In genomic region chr11:78038697-78039313, GRCh38 we compare ENCODE assay signal across 1 cellular context.
A peak's percentile ranks its signal among the peaks of the same experiment; 100 is the strongest.
TF ChIP-seq lines count a peak whose summit lies in the region.

No MANE protein-coding gene starts in this region.

TF ChIP-seq in HepG2, 621 proteins besides CTCF, POLR2A, EP300 and RAD21 (continued from another document and continues in another):
- TF ChIP-seq, protein P1, sequence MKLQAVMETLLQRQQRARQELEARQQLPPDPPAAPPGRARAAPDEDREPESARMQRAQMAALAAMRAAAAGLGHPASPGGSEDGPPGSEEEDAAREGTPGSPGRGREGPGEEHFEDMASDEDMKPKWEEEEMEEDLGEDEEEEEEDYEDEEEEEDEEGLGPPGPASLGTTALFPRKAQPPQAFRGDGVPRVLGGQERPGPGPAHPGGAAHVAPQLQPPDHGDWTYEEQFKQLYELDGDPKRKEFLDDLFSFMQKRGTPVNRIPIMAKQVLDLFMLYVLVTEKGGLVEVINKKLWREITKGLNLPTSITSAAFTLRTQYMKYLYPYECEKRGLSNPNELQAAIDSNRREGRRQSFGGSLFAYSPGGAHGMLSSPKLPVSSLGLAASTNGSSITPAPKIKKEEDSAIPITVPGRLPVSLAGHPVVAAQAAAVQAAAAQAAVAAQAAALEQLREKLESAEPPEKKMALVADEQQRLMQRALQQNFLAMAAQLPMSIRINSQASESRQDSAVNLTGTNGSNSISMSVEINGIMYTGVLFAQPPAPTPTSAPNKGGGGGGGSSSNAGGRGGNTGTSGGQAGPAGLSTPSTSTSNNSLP (IDR thresholded peaks at IDR 0.05; ENCODE audit: low read depth, low read length), result no peak; the same call in 1 of the 2 replicates
- TF ChIP-seq ZFP1 (CRISPR knock-in tag; IDR thresholded peaks at IDR 0.05) (no peak), NCOA2 (CRISPR knock-in tag; IDR thresholded peaks at IDR 0.05) (no peak; the same call in 1 of the 2 replicates), GMEB2 (CRISPR knock-in tag; IDR thresholded peaks at IDR 0.05; ENCODE audit: low read depth) (no peak), ZBTB49 (CRISPR knock-in tag; IDR thresholded peaks at IDR 0.05; ENCODE audit: borderline replicate concordance) (no peak), ZKSCAN1 (IDR thresholded peaks at IDR 0.05; ENCODE audit: low read length) (no peak), THAP9 (CRISPR knock-in tag; IDR thresholded peaks at IDR 0.05; ENCODE audit: borderline replicate concordance) (0 out of 2 replicates have a peak, but pooled peaks have one; percentile 8), ZNF567 (CRISPR knock-in tag; IDR thresholded peaks at IDR 0.05; ENCODE audit: borderline replicate concordance) (no peak), PAX8 (CRISPR knock-in tag; IDR thresholded peaks at IDR 0.05; ENCODE audit: borderline replicate concordance) (no peak), PHF5A (CRISPR knock-in tag; IDR thresholded peaks at IDR 0.05; ENCODE audit: low read depth, unreplicated experiment) (peak; percentile 72), ZNF816 (CRISPR knock-in tag; IDR thresholded peaks at IDR 0.05; ENCODE audit: borderline replicate concordance) (no peak), ZNF670 (CRISPR knock-in tag; IDR thresholded peaks at IDR 0.05; ENCODE audit: borderline replicate concordance) (no peak), ZNF737 (CRISPR knock-in tag; IDR thresholded peaks at IDR 0.05; ENCODE audit: borderline replicate concordance) (no peak)
- TF ChIP-seq, protein P2, sequence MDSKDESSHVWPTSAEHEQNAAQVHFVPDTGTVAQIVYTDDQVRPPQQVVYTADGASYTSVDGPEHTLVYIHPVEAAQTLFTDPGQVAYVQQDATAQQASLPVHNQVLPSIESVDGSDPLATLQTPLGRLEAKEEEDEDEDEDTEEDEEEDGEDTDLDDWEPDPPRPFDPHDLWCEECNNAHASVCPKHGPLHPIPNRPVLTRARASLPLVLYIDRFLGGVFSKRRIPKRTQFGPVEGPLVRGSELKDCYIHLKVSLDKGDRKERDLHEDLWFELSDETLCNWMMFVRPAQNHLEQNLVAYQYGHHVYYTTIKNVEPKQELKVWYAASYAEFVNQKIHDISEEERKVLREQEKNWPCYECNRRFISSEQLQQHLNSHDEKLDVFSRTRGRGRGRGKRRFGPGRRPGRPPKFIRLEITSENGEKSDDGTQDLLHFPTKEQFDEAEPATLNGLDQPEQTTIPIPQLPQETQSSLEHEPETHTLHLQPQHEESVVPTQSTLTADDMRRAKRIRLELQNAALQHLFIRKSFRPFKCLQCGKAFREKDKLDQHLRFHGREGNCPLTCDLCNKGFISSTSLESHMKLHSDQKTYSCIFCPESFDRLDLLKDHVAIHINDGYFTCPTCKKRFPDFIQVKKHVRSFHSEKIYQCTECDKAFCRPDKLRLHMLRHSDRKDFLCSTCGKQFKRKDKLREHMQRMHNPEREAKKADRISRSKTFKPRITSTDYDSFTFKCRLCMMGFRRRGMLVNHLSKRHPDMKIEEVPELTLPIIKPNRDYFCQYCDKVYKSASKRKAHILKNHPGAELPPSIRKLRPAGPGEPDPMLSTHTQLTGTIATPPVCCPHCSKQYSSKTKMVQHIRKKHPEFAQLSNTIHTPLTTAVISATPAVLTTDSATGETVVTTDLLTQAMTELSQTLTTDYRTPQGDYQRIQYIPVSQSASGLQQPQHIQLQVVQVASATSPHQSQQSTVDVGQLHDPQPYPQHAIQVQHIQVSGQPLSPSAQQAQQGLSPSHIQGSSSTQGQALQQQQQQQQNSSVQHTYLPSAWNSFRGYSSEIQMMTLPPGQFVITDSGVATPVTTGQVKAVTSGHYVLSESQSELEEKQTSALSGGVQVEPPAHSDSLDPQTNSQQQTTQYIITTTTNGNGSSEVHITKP (CRISPR knock-in tag; IDR thresholded peaks at IDR 0.05; ENCODE audit: low read depth), result 0 out of 2 replicates have a peak, but pooled peaks have one; percentile 11
- TF ChIP-seq, protein P3, sequence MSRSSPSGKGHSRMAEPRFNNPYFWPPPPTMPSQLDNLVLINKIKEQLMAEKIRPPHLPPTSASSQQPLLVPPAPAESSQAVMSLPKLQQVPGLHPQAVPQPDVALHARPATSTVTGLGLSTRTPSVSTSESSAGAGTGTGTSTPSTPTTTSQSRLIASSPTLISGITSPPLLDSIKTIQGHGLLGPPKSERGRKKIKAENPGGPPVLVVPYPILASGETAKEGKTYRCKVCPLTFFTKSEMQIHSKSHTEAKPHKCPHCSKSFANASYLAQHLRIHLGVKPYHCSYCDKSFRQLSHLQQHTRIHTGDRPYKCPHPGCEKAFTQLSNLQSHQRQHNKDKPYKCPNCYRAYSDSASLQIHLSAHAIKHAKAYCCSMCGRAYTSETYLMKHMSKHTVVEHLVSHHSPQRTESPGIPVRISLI (CRISPR knock-in tag; IDR thresholded peaks at IDR 0.05; ENCODE audit: borderline replicate concordance), result peak; percentile 94
- TF ChIP-seq, protein P4, sequence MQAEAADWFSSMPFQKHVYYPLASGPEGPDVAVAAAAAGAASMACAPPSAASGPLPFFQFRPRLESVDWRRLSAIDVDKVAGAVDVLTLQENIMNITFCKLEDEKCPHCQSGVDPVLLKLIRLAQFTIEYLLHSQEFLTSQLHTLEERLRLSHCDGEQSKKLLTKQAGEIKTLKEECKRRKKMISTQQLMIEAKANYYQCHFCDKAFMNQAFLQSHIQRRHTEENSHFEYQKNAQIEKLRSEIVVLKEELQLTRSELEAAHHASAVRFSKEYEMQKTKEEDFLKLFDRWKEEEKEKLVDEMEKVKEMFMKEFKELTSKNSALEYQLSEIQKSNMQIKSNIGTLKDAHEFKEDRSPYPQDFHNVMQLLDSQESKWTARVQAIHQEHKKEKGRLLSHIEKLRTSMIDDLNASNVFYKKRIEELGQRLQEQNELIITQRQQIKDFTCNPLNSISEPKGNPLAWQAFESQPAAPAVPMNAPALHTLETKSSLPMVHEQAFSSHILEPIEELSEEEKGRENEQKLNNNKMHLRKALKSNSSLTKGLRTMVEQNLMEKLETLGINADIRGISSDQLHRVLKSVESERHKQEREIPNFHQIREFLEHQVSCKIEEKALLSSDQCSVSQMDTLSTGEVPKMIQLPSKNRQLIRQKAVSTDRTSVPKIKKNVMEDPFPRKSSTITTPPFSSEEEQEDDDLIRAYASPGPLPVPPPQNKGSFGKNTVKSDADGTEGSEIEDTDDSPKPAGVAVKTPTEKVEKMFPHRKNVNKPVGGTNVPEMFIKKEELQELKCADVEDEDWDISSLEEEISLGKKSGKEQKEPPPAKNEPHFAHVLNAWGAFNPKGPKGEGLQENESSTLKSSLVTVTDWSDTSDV (CRISPR knock-in tag; IDR thresholded peaks at IDR 0.05), result no peak
- TF ChIP-seq, protein P5, sequence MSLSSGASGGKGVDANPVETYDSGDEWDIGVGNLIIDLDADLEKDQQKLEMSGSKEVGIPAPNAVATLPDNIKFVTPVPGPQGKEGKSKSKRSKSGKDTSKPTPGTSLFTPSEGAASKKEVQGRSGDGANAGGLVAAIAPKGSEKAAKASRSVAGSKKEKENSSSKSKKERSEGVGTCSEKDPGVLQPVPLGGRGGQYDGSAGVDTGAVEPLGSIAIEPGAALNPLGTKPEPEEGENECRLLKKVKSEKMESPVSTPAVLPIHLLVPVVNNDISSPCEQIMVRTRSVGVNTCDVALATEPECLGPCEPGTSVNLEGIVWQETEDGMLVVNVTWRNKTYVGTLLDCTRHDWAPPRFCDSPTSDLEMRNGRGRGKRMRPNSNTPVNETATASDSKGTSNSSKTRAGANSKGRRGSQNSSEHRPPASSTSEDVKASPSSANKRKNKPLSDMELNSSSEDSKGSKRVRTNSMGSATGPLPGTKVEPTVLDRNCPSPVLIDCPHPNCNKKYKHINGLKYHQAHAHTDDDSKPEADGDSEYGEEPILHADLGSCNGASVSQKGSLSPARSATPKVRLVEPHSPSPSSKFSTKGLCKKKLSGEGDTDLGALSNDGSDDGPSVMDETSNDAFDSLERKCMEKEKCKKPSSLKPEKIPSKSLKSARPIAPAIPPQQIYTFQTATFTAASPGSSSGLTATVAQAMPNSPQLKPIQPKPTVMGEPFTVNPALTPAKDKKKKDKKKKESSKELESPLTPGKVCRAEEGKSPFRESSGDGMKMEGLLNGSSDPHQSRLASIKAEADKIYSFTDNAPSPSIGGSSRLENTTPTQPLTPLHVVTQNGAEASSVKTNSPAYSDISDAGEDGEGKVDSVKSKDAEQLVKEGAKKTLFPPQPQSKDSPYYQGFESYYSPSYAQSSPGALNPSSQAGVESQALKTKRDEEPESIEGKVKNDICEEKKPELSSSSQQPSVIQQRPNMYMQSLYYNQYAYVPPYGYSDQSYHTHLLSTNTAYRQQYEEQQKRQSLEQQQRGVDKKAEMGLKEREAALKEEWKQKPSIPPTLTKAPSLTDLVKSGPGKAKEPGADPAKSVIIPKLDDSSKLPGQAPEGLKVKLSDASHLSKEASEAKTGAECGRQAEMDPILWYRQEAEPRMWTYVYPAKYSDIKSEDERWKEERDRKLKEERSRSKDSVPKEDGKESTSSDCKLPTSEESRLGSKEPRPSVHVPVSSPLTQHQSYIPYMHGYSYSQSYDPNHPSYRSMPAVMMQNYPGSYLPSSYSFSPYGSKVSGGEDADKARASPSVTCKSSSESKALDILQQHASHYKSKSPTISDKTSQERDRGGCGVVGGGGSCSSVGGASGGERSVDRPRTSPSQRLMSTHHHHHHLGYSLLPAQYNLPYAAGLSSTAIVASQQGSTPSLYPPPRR (CRISPR knock-in tag; IDR thresholded peaks at IDR 0.05; ENCODE audit: borderline replicate concordance), result no peak
- TF ChIP-seq, protein P6, sequence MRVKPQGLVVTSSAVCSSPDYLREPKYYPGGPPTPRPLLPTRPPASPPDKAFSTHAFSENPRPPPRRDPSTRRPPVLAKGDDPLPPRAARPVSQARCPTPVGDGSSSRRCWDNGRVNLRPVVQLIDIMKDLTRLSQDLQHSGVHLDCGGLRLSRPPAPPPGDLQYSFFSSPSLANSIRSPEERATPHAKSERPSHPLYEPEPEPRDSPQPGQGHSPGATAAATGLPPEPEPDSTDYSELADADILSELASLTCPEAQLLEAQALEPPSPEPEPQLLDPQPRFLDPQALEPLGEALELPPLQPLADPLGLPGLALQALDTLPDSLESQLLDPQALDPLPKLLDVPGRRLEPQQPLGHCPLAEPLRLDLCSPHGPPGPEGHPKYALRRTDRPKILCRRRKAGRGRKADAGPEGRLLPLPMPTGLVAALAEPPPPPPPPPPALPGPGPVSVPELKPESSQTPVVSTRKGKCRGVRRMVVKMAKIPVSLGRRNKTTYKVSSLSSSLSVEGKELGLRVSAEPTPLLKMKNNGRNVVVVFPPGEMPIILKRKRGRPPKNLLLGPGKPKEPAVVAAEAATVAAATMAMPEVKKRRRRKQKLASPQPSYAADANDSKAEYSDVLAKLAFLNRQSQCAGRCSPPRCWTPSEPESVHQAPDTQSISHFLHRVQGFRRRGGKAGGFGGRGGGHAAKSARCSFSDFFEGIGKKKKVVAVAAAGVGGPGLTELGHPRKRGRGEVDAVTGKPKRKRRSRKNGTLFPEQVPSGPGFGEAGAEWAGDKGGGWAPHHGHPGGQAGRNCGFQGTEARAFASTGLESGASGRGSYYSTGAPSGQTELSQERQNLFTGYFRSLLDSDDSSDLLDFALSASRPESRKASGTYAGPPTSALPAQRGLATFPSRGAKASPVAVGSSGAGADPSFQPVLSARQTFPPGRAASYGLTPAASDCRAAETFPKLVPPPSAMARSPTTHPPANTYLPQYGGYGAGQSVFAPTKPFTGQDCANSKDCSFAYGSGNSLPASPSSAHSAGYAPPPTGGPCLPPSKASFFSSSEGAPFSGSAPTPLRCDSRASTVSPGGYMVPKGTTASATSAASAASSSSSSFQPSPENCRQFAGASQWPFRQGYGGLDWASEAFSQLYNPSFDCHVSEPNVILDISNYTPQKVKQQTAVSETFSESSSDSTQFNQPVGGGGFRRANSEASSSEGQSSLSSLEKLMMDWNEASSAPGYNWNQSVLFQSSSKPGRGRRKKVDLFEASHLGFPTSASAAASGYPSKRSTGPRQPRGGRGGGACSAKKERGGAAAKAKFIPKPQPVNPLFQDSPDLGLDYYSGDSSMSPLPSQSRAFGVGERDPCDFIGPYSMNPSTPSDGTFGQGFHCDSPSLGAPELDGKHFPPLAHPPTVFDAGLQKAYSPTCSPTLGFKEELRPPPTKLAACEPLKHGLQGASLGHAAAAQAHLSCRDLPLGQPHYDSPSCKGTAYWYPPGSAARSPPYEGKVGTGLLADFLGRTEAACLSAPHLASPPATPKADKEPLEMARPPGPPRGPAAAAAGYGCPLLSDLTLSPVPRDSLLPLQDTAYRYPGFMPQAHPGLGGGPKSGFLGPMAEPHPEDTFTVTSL (CRISPR knock-in tag; IDR thresholded peaks at IDR 0.05; ENCODE audit: borderline replicate concordance), result no peak
